14 cellular contexts compared by ENCODE assay signal in genomic region chr11:20489948-20490347, GRCh38.
A peak's percentile ranks its signal among the peaks of the same experiment; 100 is the strongest.
DNase-seq lines count a peak whose midpoint lies in the region; ATAC-seq and TF ChIP-seq lines count a peak whose summit lies in the region.
"Had no signal": no experiment of that assay in that cellular context is flagged by ENCODE, and none has a peak within 500 bp of the region (broad histone marks: within the 10 kb centered on the region; RNA-seq: fewer than 3 reads in every experiment).

No MANE protein-coding gene starts in this region.

- no peaks in the 10 kb centered on the region for H4K20me1 ChIP-seq in smooth muscle cell (ENCODE audit: low read depth)

- H3K79me2 ChIP-seq in smooth muscle cell (ENCODE audit: low read depth) = no peaks in the 10 kb centered on the region

- WGBS in smooth muscle cell (ENCODE audit: low lambda C conversion rate) = 63% methylated on average over 1 of the region's 1 CpG

- H3K36me3 ChIP-seq in smooth muscle cell (ENCODE audit: low read depth) (no peaks in the 10 kb centered on the region), MG63 (peaks cover 3% of the 10 kb centered on the region)

- H3K9ac ChIP-seq in smooth muscle cell (ENCODE audit: low read depth) = no peak overlapping the region

- no peak overlapping the region for H3K4me2 ChIP-seq in smooth muscle cell

- no peaks in the 10 kb centered on the region for H3K4me1 ChIP-seq in smooth muscle cell (ENCODE audit: low read depth)

- ATAC-seq in GM18907 (IDR thresholded peaks at IDR 0.05; ENCODE audit: unreplicated experiment) = peak; percentile 85
- ATAC-seq in HG02571 (IDR thresholded peaks at IDR 0.05; ENCODE audit: unreplicated experiment) = peak; percentile 74
- peak; percentile 93 for ATAC-seq in HG03432 (IDR thresholded peaks at IDR 0.05; ENCODE audit: unreplicated experiment)
- ATAC-seq: activated CD8-positive, alpha-beta T cell treated with anti-CD3 and anti-CD28 coated beads, Interleukin-2, amount 10 ng/mL, durations not matched to agents 7 days and 5 days; activated naive CD8-positive, alpha-beta T cell treated with anti-CD3 and anti-CD28 coated beads, Interleukin-2, amount 50 U/mL, for 24 hours; HCT116; natural killer cell treated with Interleukin-12 subunit alpha and Interleukin-12 subunit beta and Interleukin-15 and Interleukin-18, amount 100 ng/mL, for 72 hours had no signal

- no peak overlapping the region; the same call in 1 of the 2 replicates for H3K4me3 ChIP-seq in GM12865 (ENCODE audit: low read depth, low read length)
- no peak overlapping the region for H3K4me3 ChIP-seq in smooth muscle cell
- H3K4me3 ChIP-seq in MG63 = no peak overlapping the region
- H3K4me3 ChIP-seq: skin epidermis had no signal

- DNase-seq in GM12865 (ENCODE audit: low read depth) (peak; percentile 56), smooth muscle cell (lab: John Stamatoyannopoulos, UW; ENCODE audit: unreplicated experiment) (no peak), MG63 (no peak), NCI-H2196 (lab: John Stamatoyannopoulos, UW; ENCODE audit: unreplicated experiment) (no peak), occipital lobe (lab: John Stamatoyannopoulos, UW) (no peak)
- DNase-seq: activated CD8-positive, alpha-beta T cell treated with anti-CD3 and anti-CD28 coated beads, Interleukin-2, amount 10 ng/mL, durations not matched to agents 7 days and 5 days; activated naive CD8-positive, alpha-beta T cell treated with anti-CD3 and anti-CD28 coated beads, Interleukin-2, amount 50 U/mL, for 24 hours; NCI-H748 treated with DMSO at 0.1 percent for 48 hours had no signal

- TF ChIP-seq CTCF in GM12865 (IDR thresholded peaks at IDR 0.05; ENCODE audit: insufficient read depth, low read depth, low read length, missing control alignments) (no peak), smooth muscle cell (IDR thresholded peaks at IDR 0.05; ENCODE audit: borderline replicate concordance, insufficient read depth, poor library complexity, severe bottlenecking) (no peak)

- H2AFZ ChIP-seq in smooth muscle cell (ENCODE audit: low read depth) = no peak overlapping the region

- H3K9me3 ChIP-seq in smooth muscle cell (replicated peaks; ENCODE audit: low read depth) = no peaks in the 10 kb centered on the region
- H3K9me3 ChIP-seq in MG63 = no peaks in the 10 kb centered on the region

- H3K27me3 ChIP-seq in smooth muscle cell (ENCODE audit: low read depth) = no peaks in the 10 kb centered on the region
- H3K27me3 ChIP-seq in MG63 = no peaks in the 10 kb centered on the region

- H3F3A ChIP-seq in smooth muscle cell (ENCODE audit: low read depth) = no peaks in the 10 kb centered on the region

- no peak overlapping the region for H3K27ac ChIP-seq in smooth muscle cell (ENCODE audit: low read depth)
- H3K27ac ChIP-seq: skin epidermis had no signal
